In genomic region chr20:32775240-32775991, GRCh38 we compare ENCODE assay signal across 1 cellular context.
A peak's percentile ranks its signal among the peaks of the same experiment; 100 is the strongest.
TF ChIP-seq lines count a peak whose summit lies in the region.

No MANE protein-coding gene starts in this region.

TF ChIP-seq in HepG2, 621 proteins besides CTCF, POLR2A, EP300 and RAD21:
- peak; percentile 69 for TF ChIP-seq NR2C2 (CRISPR knock-in tag; IDR thresholded peaks at IDR 0.05; ENCODE audit: borderline replicate concordance)
- no peak for TF ChIP-seq ZNF441 (CRISPR knock-in tag; IDR thresholded peaks at IDR 0.05; ENCODE audit: borderline replicate concordance)
- TF ChIP-seq ZNF891 (CRISPR knock-in tag; IDR thresholded peaks at IDR 0.05): 0 out of 2 replicates have a peak, but pooled peaks have one; percentile 42
- TF ChIP-seq ZNF737 (CRISPR knock-in tag; IDR thresholded peaks at IDR 0.05; ENCODE audit: borderline replicate concordance): peak; percentile 74; the same call in 1 of the 2 replicates
- TF ChIP-seq GTF3A (CRISPR knock-in tag; conservative IDR thresholded peaks at IDR 0.05): 0 out of 2 replicates have a peak, but pooled peaks have one; percentile 18
- TF ChIP-seq TGIF2 (CRISPR knock-in tag; IDR thresholded peaks at IDR 0.05): no peak
- TF ChIP-seq KMT2A (CRISPR knock-in tag; IDR thresholded peaks at IDR 0.05): 0 out of 2 replicates have a peak, but pooled peaks have one; percentile 20
- no peak for TF ChIP-seq ZNF34 (CRISPR knock-in tag; IDR thresholded peaks at IDR 0.05; ENCODE audit: borderline replicate concordance)
- peak; percentile 38; the same call in 1 of the 2 replicates for TF ChIP-seq NR0B2 (CRISPR knock-in tag; IDR thresholded peaks at IDR 0.05)
- TF ChIP-seq MYPOP (CRISPR knock-in tag; IDR thresholded peaks at IDR 0.05): no peak
- TF ChIP-seq NFIB (CRISPR knock-in tag; IDR thresholded peaks at IDR 0.05; ENCODE audit: borderline replicate concordance): 0 out of 2 replicates have a peak, but pooled peaks have one; percentile 33
- peak; percentile 42; the same call in 1 of the 2 replicates for TF ChIP-seq HIC2 (CRISPR knock-in tag; IDR thresholded peaks at IDR 0.05; ENCODE audit: low read depth)
- no peak for TF ChIP-seq ZSCAN20 (CRISPR knock-in tag; IDR thresholded peaks at IDR 0.05; ENCODE audit: borderline replicate concordance)
- peak; percentile 37; the same call in 1 of the 2 replicates for TF ChIP-seq HNF4A (CRISPR knock-in tag; IDR thresholded peaks at IDR 0.05)
- TF ChIP-seq ZNF687 (CRISPR knock-in tag; IDR thresholded peaks at IDR 0.05): peak; percentile 49
- 0 out of 2 replicates have a peak, but pooled peaks have one; percentile 46 for TF ChIP-seq ZFP91 (CRISPR knock-in tag; IDR thresholded peaks at IDR 0.05; ENCODE audit: borderline replicate concordance)
- TF ChIP-seq MXD1 (CRISPR knock-in tag; IDR thresholded peaks at IDR 0.05): peak; percentile 43; the same call in 1 of the 2 replicates
